8 cellular contexts compared by ENCODE assay signal in genomic region chr2:44342854-44343253, GRCh38. TPM values are rescaled to one million over a fixed set of nuclear protein-coding genes. Genes with fewer than 3 reads are reported as not detected.
DNase-seq lines count a peak whose midpoint lies in the region; ATAC-seq and TF ChIP-seq lines count a peak whose summit lies in the region.

No MANE protein-coding gene starts in this region.

- no peak overlapping the region for H3K9ac ChIP-seq in GM23248

- H3K27ac ChIP-seq in GM23248 (no peak overlapping the region), sigmoid colon (no peak overlapping the region)

- H3K9me2 ChIP-seq in GM23248 (ENCODE audit: insufficient read depth): no peaks in the 10 kb centered on the region

- H3K4me3 ChIP-seq in GM23248: no peak overlapping the region
- H3K4me3 ChIP-seq in kidney epithelial cell (ENCODE audit: low read depth, low read length): no peak overlapping the region
- no peak overlapping the region for H3K4me3 ChIP-seq in sigmoid colon

- no peak overlapping the region for H2AFZ ChIP-seq in GM23248

- H3K27me3 ChIP-seq in GM23248 (replicated peaks; ENCODE audit: insufficient read depth): no peaks in the 10 kb centered on the region
- H3K27me3 ChIP-seq in kidney epithelial cell (ENCODE audit: control insufficient read depth, insufficient read depth, low read length): no peaks in the 10 kb centered on the region
- H3K27me3 ChIP-seq in sigmoid colon: no peaks in the 10 kb centered on the region

- H3F3A ChIP-seq in GM23248 (ENCODE audit: insufficient read depth): peaks cover 4% of the 10 kb centered on the region; the same call in 1 of the 2 replicates

- DNase-seq in COR-L47 (lab: John Stamatoyannopoulos, UW) (peak; percentile 18), GM23248 (peak; percentile 21), SW480 (ENCODE audit: low spot score) (peak; percentile 21), kidney epithelial cell (ENCODE audit: low read depth) (no peak), 8988T (no peak), NCI-H2029 (lab: John Stamatoyannopoulos, UW) (no peak), sigmoid colon (no peak)

- no peak for TF ChIP-seq POLR2A in sigmoid colon (IDR thresholded peaks at IDR 0.05)

- no peak for TF ChIP-seq EP300 in sigmoid colon (IDR thresholded peaks at IDR 0.05)

- no peak overlapping the region for H3K4me2 ChIP-seq in GM23248 (ENCODE audit: unreplicated experiment)

- WGBS in GM23248 (ENCODE audit: low coverage in 1 of 2, low lambda C conversion rate in 2 of 2, missing lambda C conversion rate in 2 of 2), 2 experiments: 93 to 94% methylated on average over 1 of the region's 1 CpG
- 85 to 90% methylated on average over 1 of the region's 1 CpG for WGBS in sigmoid colon, 2 donors

- no peak for ATAC-seq in HG03196 (IDR thresholded peaks at IDR 0.05; ENCODE audit: unreplicated experiment)

- peaks cover 66% of the 10 kb centered on the region for H3K36me3 ChIP-seq in GM23248 (ENCODE audit: low read depth)
- no peaks in the 10 kb centered on the region for H3K36me3 ChIP-seq in kidney epithelial cell (ENCODE audit: control insufficient read depth, insufficient read depth, low read length)
- peaks cover 9 to 69% (median 16%) of the 10 kb centered on the region in 4 donors for H3K36me3 ChIP-seq in sigmoid colon

- H4K20me1 ChIP-seq in GM23248 (ENCODE audit: insufficient read depth): no peaks in the 10 kb centered on the region

- in situ Hi-C loops in GM23248 (cut with MboI): no loop called here

- intact Hi-C loops in sigmoid colon (cut with DNase I): no loop called here

- peak; percentile 48 for TF ChIP-seq CTCF in kidney epithelial cell (IDR thresholded peaks at IDR 0.05; ENCODE audit: insufficient read depth, low read length, poor library complexity, severe bottlenecking)
- TF ChIP-seq CTCF in sigmoid colon (IDR thresholded peaks at IDR 0.05): no peak

- H3K9me3 ChIP-seq in GM23248 (ENCODE audit: low read depth): no peaks in the 10 kb centered on the region
- no peaks in the 10 kb centered on the region for H3K9me3 ChIP-seq in sigmoid colon

- peaks cover 9% of the 10 kb centered on the region for H3K4me1 ChIP-seq in GM23248 (ENCODE audit: insufficient read depth)
- peaks cover 0 to 11% (median 5%) of the 10 kb centered on the region in 4 donors for H3K4me1 ChIP-seq in sigmoid colon

- H3K79me2 ChIP-seq in GM23248 (ENCODE audit: insufficient read depth): peaks cover 22% of the 10 kb centered on the region

RNA-seq across cellular contexts. Expression of gene PREPL, which starts 18.4 kb away (rescaled TPM):
- 38.6 and 42.6 TPM in 2 replicates for total RNA-seq in GM23248 (2014; rRNA removed; shearing (Covaris generic))
- polyA plus RNA-seq in GM23248 (2016; fragmentation: Nextera tagmentation; extraction: Ambion mirVana) (28.7 and 31.5 TPM in 2 replicates), sigmoid colon (10 to 100 TPM in 2 of 3 donors, 1 to 10 TPM in 1; 6.6 to 14.6 (median 10.2) TPM)
- total RNA-seq in kidney epithelial cell (22.7 and 24.0 TPM in 2 replicates), sigmoid colon (10 to 100 TPM; 41.5 to 52.6 (median 48.1) TPM)

RNA-seq across cellular contexts. Expression of gene CAMKMT, which starts 18.9 kb away (rescaled TPM):
- 3.1 and 7.5 TPM in 2 replicates for total RNA-seq in GM23248 (2014; rRNA removed; shearing (Covaris generic))
- polyA plus RNA-seq in GM23248 (2016; fragmentation: Nextera tagmentation; extraction: Ambion mirVana) (5.5 and 6.9 TPM in 2 replicates), sigmoid colon (10 to 100 TPM in 1 of 3 donors, 1 to 10 TPM in 2; 6.1 to 10.2 (median 6.2) TPM)
- total RNA-seq in kidney epithelial cell (3.1 and 5.8 TPM in 2 replicates), sigmoid colon (10 to 100 TPM; 11.6 to 15.6 (median 13.5) TPM)

Comparison
In these comparisons a context has a peak if more than half of its experiments do, and no peak if none do; other contexts are left out.
1. DNase-seq: peak in COR-L47 (single experiment), GM23248 (single experiment) and SW480 (single experiment); none in kidney epithelial cell (single experiment), 8988T (single experiment), NCI-H2029 (single experiment) and sigmoid colon (single experiment).